1 cellular context compared by ENCODE assay signal in the genomic region with DNA sequence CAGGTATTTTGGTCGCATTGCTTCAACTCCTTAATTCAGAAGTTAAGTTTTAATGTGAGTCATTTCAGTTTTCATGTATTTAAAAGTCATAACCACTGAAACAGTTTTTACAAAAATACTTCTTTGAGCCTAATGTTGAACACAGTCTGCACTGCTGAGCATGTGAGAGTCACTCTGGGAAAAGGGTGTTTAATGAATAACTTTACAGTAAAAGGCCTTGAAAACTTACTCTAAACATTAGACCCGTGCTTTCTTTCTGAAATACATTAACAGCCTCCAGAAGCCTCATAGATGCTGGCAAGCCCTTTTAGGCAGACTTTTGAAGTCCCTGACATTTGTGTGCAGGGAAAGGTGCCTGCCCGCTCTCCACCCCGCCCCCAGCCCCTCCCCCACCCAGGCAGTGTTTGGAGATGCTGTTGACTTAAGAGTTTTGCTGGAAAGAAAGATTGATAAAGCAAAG.
TF ChIP-seq lines count a peak whose summit lies in the region.

No MANE protein-coding gene starts in this region.

TF ChIP-seq in WTC11, 78 proteins besides CTCF, POLR2A, EP300 and RAD21 (continued from another document):
- TF ChIP-seq, protein P1, sequence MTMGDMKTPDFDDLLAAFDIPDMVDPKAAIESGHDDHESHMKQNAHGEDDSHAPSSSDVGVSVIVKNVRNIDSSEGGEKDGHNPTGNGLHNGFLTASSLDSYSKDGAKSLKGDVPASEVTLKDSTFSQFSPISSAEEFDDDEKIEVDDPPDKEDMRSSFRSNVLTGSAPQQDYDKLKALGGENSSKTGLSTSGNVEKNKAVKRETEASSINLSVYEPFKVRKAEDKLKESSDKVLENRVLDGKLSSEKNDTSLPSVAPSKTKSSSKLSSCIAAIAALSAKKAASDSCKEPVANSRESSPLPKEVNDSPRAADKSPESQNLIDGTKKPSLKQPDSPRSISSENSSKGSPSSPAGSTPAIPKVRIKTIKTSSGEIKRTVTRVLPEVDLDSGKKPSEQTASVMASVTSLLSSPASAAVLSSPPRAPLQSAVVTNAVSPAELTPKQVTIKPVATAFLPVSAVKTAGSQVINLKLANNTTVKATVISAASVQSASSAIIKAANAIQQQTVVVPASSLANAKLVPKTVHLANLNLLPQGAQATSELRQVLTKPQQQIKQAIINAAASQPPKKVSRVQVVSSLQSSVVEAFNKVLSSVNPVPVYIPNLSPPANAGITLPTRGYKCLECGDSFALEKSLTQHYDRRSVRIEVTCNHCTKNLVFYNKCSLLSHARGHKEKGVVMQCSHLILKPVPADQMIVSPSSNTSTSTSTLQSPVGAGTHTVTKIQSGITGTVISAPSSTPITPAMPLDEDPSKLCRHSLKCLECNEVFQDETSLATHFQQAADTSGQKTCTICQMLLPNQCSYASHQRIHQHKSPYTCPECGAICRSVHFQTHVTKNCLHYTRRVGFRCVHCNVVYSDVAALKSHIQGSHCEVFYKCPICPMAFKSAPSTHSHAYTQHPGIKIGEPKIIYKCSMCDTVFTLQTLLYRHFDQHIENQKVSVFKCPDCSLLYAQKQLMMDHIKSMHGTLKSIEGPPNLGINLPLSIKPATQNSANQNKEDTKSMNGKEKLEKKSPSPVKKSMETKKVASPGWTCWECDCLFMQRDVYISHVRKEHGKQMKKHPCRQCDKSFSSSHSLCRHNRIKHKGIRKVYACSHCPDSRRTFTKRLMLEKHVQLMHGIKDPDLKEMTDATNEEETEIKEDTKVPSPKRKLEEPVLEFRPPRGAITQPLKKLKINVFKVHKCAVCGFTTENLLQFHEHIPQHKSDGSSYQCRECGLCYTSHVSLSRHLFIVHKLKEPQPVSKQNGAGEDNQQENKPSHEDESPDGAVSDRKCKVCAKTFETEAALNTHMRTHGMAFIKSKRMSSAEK (CRISPR knock-in tag; IDR thresholded peaks at IDR 0.05; ENCODE audit: borderline replicate concordance): no peak
- TF ChIP-seq, protein P2, sequence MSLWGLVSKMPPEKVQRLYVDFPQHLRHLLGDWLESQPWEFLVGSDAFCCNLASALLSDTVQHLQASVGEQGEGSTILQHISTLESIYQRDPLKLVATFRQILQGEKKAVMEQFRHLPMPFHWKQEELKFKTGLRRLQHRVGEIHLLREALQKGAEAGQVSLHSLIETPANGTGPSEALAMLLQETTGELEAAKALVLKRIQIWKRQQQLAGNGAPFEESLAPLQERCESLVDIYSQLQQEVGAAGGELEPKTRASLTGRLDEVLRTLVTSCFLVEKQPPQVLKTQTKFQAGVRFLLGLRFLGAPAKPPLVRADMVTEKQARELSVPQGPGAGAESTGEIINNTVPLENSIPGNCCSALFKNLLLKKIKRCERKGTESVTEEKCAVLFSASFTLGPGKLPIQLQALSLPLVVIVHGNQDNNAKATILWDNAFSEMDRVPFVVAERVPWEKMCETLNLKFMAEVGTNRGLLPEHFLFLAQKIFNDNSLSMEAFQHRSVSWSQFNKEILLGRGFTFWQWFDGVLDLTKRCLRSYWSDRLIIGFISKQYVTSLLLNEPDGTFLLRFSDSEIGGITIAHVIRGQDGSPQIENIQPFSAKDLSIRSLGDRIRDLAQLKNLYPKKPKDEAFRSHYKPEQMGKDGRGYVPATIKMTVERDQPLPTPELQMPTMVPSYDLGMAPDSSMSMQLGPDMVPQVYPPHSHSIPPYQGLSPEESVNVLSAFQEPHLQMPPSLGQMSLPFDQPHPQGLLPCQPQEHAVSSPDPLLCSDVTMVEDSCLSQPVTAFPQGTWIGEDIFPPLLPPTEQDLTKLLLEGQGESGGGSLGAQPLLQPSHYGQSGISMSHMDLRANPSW (CRISPR knock-in tag; conservative IDR thresholded peaks at IDR 0.05; ENCODE audit: low read depth): no peak
- TF ChIP-seq, protein P3, sequence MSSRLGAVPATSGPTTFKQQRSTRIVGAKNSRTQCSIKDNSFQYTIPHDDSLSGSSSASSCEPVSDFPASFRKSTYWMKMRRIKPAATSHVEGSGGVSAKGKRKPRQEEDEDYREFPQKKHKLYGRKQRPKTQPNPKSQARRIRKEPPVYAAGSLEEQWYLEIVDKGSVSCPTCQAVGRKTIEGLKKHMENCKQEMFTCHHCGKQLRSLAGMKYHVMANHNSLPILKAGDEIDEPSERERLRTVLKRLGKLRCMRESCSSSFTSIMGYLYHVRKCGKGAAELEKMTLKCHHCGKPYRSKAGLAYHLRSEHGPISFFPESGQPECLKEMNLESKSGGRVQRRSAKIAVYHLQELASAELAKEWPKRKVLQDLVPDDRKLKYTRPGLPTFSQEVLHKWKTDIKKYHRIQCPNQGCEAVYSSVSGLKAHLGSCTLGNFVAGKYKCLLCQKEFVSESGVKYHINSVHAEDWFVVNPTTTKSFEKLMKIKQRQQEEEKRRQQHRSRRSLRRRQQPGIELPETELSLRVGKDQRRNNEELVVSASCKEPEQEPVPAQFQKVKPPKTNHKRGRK (CRISPR knock-in tag; IDR thresholded peaks at IDR 0.05; ENCODE audit: borderline replicate concordance): no peak
- no peak for TF ChIP-seq ELF4 (CRISPR knock-in tag; IDR thresholded peaks at IDR 0.05; ENCODE audit: low read depth)
- TF ChIP-seq, protein P4, sequence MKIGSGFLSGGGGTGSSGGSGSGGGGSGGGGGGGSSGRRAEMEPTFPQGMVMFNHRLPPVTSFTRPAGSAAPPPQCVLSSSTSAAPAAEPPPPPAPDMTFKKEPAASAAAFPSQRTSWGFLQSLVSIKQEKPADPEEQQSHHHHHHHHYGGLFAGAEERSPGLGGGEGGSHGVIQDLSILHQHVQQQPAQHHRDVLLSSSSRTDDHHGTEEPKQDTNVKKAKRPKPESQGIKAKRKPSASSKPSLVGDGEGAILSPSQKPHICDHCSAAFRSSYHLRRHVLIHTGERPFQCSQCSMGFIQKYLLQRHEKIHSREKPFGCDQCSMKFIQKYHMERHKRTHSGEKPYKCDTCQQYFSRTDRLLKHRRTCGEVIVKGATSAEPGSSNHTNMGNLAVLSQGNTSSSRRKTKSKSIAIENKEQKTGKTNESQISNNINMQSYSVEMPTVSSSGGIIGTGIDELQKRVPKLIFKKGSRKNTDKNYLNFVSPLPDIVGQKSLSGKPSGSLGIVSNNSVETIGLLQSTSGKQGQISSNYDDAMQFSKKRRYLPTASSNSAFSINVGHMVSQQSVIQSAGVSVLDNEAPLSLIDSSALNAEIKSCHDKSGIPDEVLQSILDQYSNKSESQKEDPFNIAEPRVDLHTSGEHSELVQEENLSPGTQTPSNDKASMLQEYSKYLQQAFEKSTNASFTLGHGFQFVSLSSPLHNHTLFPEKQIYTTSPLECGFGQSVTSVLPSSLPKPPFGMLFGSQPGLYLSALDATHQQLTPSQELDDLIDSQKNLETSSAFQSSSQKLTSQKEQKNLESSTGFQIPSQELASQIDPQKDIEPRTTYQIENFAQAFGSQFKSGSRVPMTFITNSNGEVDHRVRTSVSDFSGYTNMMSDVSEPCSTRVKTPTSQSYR (CRISPR knock-in tag; IDR thresholded peaks at IDR 0.05): no peak
TF ChIP-seq in WTC11: peak in this region for 0.
